ENCODE assay signal across 34 cellular contexts in genomic region chr20:24277196-24277595, GRCh38.
"Had no signal": no experiment of that assay in that cellular context is flagged by ENCODE, and none has a peak within 500 bp of the region (broad histone marks: within the 10 kb centered on the region; RNA-seq: fewer than 3 reads in every experiment).

No MANE protein-coding gene starts in this region.

- H3K4me3 ChIP-seq: adrenal gland, body of pancreas, breast epithelium, Peyer's patch, SJSA1 had no signal

- H3K9me3 ChIP-seq: adrenal gland, Peyer's patch, SJSA1, SK-N-SH had no signal

- H3K27ac Mint-ChIP-seq: activated B cell treated with CpG ODN at 0.5 μM for 24 hours; activated CD4-positive, alpha-beta memory T cell treated with anti-CD3 and anti-CD28 coated beads for 36 hours; activated naive CD4-positive, alpha-beta T cell treated with anti-CD3 and anti-CD28 coated beads for 36 hours; activated naive CD4-positive, alpha-beta T cell treated with anti-CD3 and anti-CD28 coated beads, Interleukin-2, amount 50 U/mL, for 72 hours; activated T-helper 1 cell treated with anti-CD3 and anti-CD28 coated beads, Interleukin-12 subunit alpha, Interleukin-12 subunit beta, Interleukin-2, Interleukin-4 antibody, amounts not matched to agents 30 ng/mL and 10 ng/mL and 1 ng/mL, durations not matched to agents 14 hours and 24 hours and 36 hours; T-helper 1 cell treated with Interleukin-12 subunit alpha and Interleukin-12 subunit beta and Interleukin-4 antibody, amounts not matched to agents 30 μg/mL and 1 μg/mL, for 36 hours; T-helper 2 cell treated with Interferon-gamma antibody and Interleukin-4, amounts not matched to agents 5 μg/mL and 100 μg/mL, for 36 hours had no signal

- H3K4me3 Mint-ChIP-seq: activated B cell treated with CpG ODN at 0.5 μM for 24 hours; activated CD4-positive, alpha-beta memory T cell treated with anti-CD3 and anti-CD28 coated beads for 36 hours; activated naive CD4-positive, alpha-beta T cell treated with anti-CD3 and anti-CD28 coated beads for 36 hours; activated T-cell treated with anti-CD3 and anti-CD28 coated beads, Interleukin-2, amount 50 U/mL, for 4 hours; activated T-helper 1 cell treated with anti-CD3 and anti-CD28 coated beads, Interleukin-12 subunit alpha, Interleukin-12 subunit beta, Interleukin-2, Interleukin-4 antibody, amounts not matched to agents 30 ng/mL and 10 ng/mL and 1 ng/mL, durations not matched to agents 14 hours and 24 hours and 36 hours; T-helper 1 cell treated with Interleukin-12 subunit alpha and Interleukin-12 subunit beta and Interleukin-4 antibody, amounts not matched to agents 30 μg/mL and 1 μg/mL, for 36 hours; T-helper 2 cell treated with Interferon-gamma antibody and Interleukin-4, amounts not matched to agents 5 μg/mL and 100 μg/mL, for 36 hours had no signal

- DNase-seq: activated B cell treated with CpG ODN at 0.5 μM for 24 hours; activated CD4-positive, alpha-beta memory T cell treated with anti-CD3 and anti-CD28 coated beads for 36 hours; activated CD4-positive, alpha-beta T cell treated with anti-CD3 and anti-CD28 coated beads for 4 hours; activated CD4-positive, alpha-beta T cell treated with anti-CD3 and anti-CD28 coated beads, Interleukin-2, amount 50 U/mL, for 1 hour; activated CD4-positive, CD25-positive, alpha-beta regulatory T cell treated with anti-CD3 and anti-CD28 coated beads, Interleukin-2, amount 50 U/mL, for 72 hours; activated CD8-positive, alpha-beta memory T cell treated with anti-CD3 and anti-CD28 coated beads, Interleukin-2, amount 50 U/mL, for 4 hours; activated gamma-delta T cell treated with Interleukin-2 at 50 U/mL for 16 hours; activated naive CD4-positive, alpha-beta T cell treated with anti-CD3 and anti-CD28 coated beads for 36 hours; activated T-cell treated with anti-CD3 and anti-CD28 coated beads for 4 hours; activated T-cell treated with anti-CD3 and anti-CD28 coated beads, Interleukin-2, amount 50 U/mL, for 4 hours; adrenal gland; body of pancreas; Karpas-422; KBM-7; NCI-H1105; NCI-H1417 treated with DMSO at 0.1 percent for 48 hours; NCI-H1694; NCI-H1930; NCI-H2081 treated with DMSO at 0.1 percent for 48 hours; NCI-H345; NCI-H510A; NCI-H69; NK-92 treated with Interleukin-12 subunit alpha and Interleukin-12 subunit beta, amount 100 ng/mL, for 24 hours; PC-3; Peyer's patch; RPMI8226; SHP77 treated with DMSO at 0.1 percent for 48 hours; SK-N-SH had no signal

- H3K27ac ChIP-seq: adrenal gland, body of pancreas, breast epithelium, Peyer's patch, SJSA1 had no signal

- H3K36me3 ChIP-seq: adrenal gland, breast epithelium, Peyer's patch, SJSA1 had no signal

- H3K36me3 Mint-ChIP-seq: activated CD4-positive, alpha-beta memory T cell treated with anti-CD3 and anti-CD28 coated beads for 36 hours had no signal

- H3K4me1 ChIP-seq: adrenal gland, body of pancreas, breast epithelium, Peyer's patch, SJSA1 had no signal

- H3K4me1 Mint-ChIP-seq: activated B cell treated with CpG ODN at 0.5 μM for 24 hours had no signal
